8 cellular contexts compared by ENCODE assay signal in genomic region chr12:94615284-94616216, GRCh38. TPM values are rescaled to one million over a fixed set of nuclear protein-coding genes. Genes with fewer than 3 reads are reported as not detected.
A peak's percentile ranks its signal among the peaks of the same experiment; 100 is the strongest.
DNase-seq lines count a peak whose midpoint lies in the region; ATAC-seq, FAIRE-seq and TF ChIP-seq lines count a peak whose summit lies in the region.

No MANE protein-coding gene starts in this region.

- H3K4me3 ChIP-seq in dorsolateral prefrontal cortex, result peak overlapping the region; percentile 5 to 68 (median 49)
- no peak overlapping the region for H3K4me3 ChIP-seq in HepG2 (replicated peaks in 1 of 3; ENCODE audit: insufficient read depth in 1 of 3, low read depth in 2 of 3, low read length in 3 of 3)
- H3K4me3 ChIP-seq in upper lobe of left lung, result peak overlapping the region in 3 of 4 donors; percentile 25 to 34 (median 34)

- H3K36me3 ChIP-seq in HepG2 (replicated peaks in 1 of 2; ENCODE audit: control insufficient read depth in 1 of 2, insufficient read depth in 2 of 2, low read length in 2 of 2) (no peaks in the 10 kb centered on the region), upper lobe of left lung (no peaks in the 10 kb centered on the region)

- H4K20me1 ChIP-seq in HepG2 (ENCODE audit: insufficient read depth, low read length), result no peaks in the 10 kb centered on the region

- TF ChIP-seq CTCF in dorsolateral prefrontal cortex (IDR thresholded peaks at IDR 0.05 in 54 of 56, conservative IDR thresholded peaks at IDR 0.05 in 2 of 56; ENCODE audit: low read depth in 1 of 56, partially characterized antibody in 56 of 56) (no peak), HepG2 (CRISPR knock-in tag; IDR thresholded peaks at IDR 0.05) (no peak), upper lobe of left lung (IDR thresholded peaks at IDR 0.05) (no peak)

- H3K9me3 ChIP-seq in HepG2 (ENCODE audit: low read length), result no peaks in the 10 kb centered on the region
- H3K9me3 ChIP-seq in upper lobe of left lung, result no peaks in the 10 kb centered on the region

- H3K27ac ChIP-seq in dorsolateral prefrontal cortex, result peak overlapping the region; percentile 21 to 98 (median 93)
- no peak overlapping the region for H3K27ac ChIP-seq in HepG2 (ENCODE audit: extremely low read length, insufficient read depth, low read length)
- peak overlapping the region; percentile 38 to 62 (median 48) for H3K27ac ChIP-seq in upper lobe of left lung

- no peaks in the 10 kb centered on the region for H3K79me2 ChIP-seq in HepG2 (ENCODE audit: insufficient read depth, low read length)

- CTCF ChIA-PET in HepG2 (lab: Yijun Ruan, JAX; ENCODE audit: low intra/inter-chr PET ratio, low total read pairs), result no interaction called here

- H3K4me1 ChIP-seq in HepG2 (ENCODE audit: insufficient read depth, low read length), result peaks cover 34% of the 10 kb centered on the region
- peaks cover 12 to 28% (median 18%) of the 10 kb centered on the region in 4 donors for H3K4me1 ChIP-seq in upper lobe of left lung

- BruUV-seq in HepG2 (replicated peaks; lab: Mats Ljungman, UMichigan), result no TSS peak

- POLR2A ChIA-PET in HepG2 (lab: Yijun Ruan, JAX), result no interaction called here

- intact Hi-C loops in dorsolateral prefrontal cortex (cut with DNase I) (loop anchor here (5.0 kb wide), 3 partner anchors 37 to 63 kb away; partner anchors contain the start of gene TMCC3 (in 1 of the 2)), HepG2 (cut with micrococcal nuclease; ENCODE audit: unreplicated experiment) (no loop called here)

- peak; percentile 23 for FAIRE-seq in HepG2 (lab: Jason Lieb, UNC)

- peak overlapping the region; percentile 65 for H3K4me2 ChIP-seq in HepG2 (ENCODE audit: low read depth, low read length)

- TF ChIP-seq RAD21 in HepG2 (CRISPR knock-in tag; IDR thresholded peaks at IDR 0.05), result no peak

- in situ Hi-C loops in HepG2 (cut with HindIII; ENCODE audit: extremely low pct_ligation_motif_present, low pct_unique_long_range_greater_than_20kb), result no loop called here

- no peak overlapping the region for H2AFZ ChIP-seq in HepG2 (ENCODE audit: low read length)

- no peak overlapping the region for H3K9ac ChIP-seq in HepG2 (ENCODE audit: insufficient read depth, low read depth, low read length)

- WGBS in HepG2 (ENCODE audit: low lambda C conversion rate), result 4% methylated on average over 11 of the region's 14 CpGs
- 33 to 37% methylated on average over 14 of the region's 14 CpGs for whole genome bisulfite sequencing in upper lobe of left lung, 2 donors

- DNase-seq in NCI-H2081 (lab: John Stamatoyannopoulos, UW), result peak; percentile 14 to 59
- no peak for DNase-seq in NCI-H2081 treated with DMSO at 0.1 percent for 48 hours (lab: John Stamatoyannopoulos, UW)
- DNase-seq in dorsolateral prefrontal cortex, result peak in 3 of 10 donors; percentile 24 to 59 (median 34)
- DNase-seq in HepG2 (ENCODE audit: low spot score), result peak; percentile 35
- no peak for DNase-seq in upper lobe of left lung
- no peak for DNase-seq in NCI-H146 treated with DMSO at 0.1 percent for 48 hours (lab: John Stamatoyannopoulos, UW; ENCODE audit: unreplicated experiment)
- DNase-seq in cerebellar nuclear complex (lab: John Stamatoyannopoulos, UW), result no peak
- no peak for DNase-seq in ecto neural progenitor cell (ENCODE audit: low spot score)

- ATAC-seq in HepG2 (peak; percentile 90), upper lobe of left lung (ENCODE audit: low FRiP score in 2 of 2) (peak; percentile 31 to 71)

- TF ChIP-seq EP300 in HepG2 (IDR thresholded peaks at IDR 0.05; ENCODE audit: low read depth in 2 of 2, low read length in 2 of 2) (no peak), HepG2 (CRISPR knock-in tag; IDR thresholded peaks at IDR 0.05; ENCODE audit: borderline replicate concordance) (no peak), upper lobe of left lung (IDR thresholded peaks at IDR 0.05) (no peak)

- H3K27me3 ChIP-seq in dorsolateral prefrontal cortex, result no peaks in the 10 kb centered on the region
- no peaks in the 10 kb centered on the region; a peak in 1 of 5 replicates for H3K27me3 ChIP-seq in HepG2 (ENCODE audit: control insufficient read depth in 1 of 2, insufficient read depth in 2 of 2, low read length in 2 of 2)
- no peaks in the 10 kb centered on the region for H3K27me3 ChIP-seq in upper lobe of left lung

- TF ChIP-seq POLR2A in HepG2 (IDR thresholded peaks at IDR 0.05; ENCODE audit: insufficient read depth in 1 of 2, low read depth in 2 of 2, low read length in 2 of 2), result no peak
- TF ChIP-seq POLR2A in upper lobe of left lung (IDR thresholded peaks at IDR 0.05), result no peak

TF ChIP-seq in HepG2, 621 proteins besides CTCF, POLR2A, EP300 and RAD21:
- TF ChIP-seq FOSL2 (CRISPR knock-in tag; IDR thresholded peaks at IDR 0.05) (peak; percentile 43; the same call in 1 of the 2 replicates), MTF2 (CRISPR knock-in tag; IDR thresholded peaks at IDR 0.05; ENCODE audit: borderline replicate concordance) (no peak), FOXO4 (CRISPR knock-in tag; conservative IDR thresholded peaks at IDR 0.05) (no peak), ZNF414 (CRISPR knock-in tag; IDR thresholded peaks at IDR 0.05) (no peak)
- TF ChIP-seq, protein P1, sequence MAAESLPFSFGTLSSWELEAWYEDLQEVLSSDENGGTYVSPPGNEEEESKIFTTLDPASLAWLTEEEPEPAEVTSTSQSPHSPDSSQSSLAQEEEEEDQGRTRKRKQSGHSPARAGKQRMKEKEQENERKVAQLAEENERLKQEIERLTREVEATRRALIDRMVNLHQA (CRISPR knock-in tag; IDR thresholded peaks at IDR 0.05), result no peak

RNA-seq across cellular contexts. Expression of gene TMCC3, which starts 34.8 kb away (rescaled TPM):
- total RNA-seq in dorsolateral prefrontal cortex (100 to 1,000 TPM in 1 of 120 experiments, 10 to 100 TPM in 115, 1 to 10 TPM in 4; 8.4 to 120 (median 24.4) TPM), HepG2 (2016; rRNA removed; fragmentation: Illumina TruSeq; extraction: Trizol) (not detected in 2 replicates), upper lobe of left lung (10 to 100 TPM in 4 of 6 donors, 1 to 10 TPM in 2; 5.4 to 17.4 (median 12.7) TPM)
- not detected in 2 replicates for total RNA-seq in HepG2 (2016; cell fraction: cytosol; rRNA removed; fragmentation: Illumina TruSeq; extraction: Trizol; ENCODE audit: low read depth)
- total RNA-seq in HepG2 (2016; cell fraction: insoluble cytoplasmic fraction; rRNA removed; fragmentation: Illumina TruSeq; extraction: Trizol), result not detected in 2 replicates
- not detected in 2 replicates for total RNA-seq in HepG2 (2016; cell fraction: membrane; rRNA removed; fragmentation: Illumina TruSeq; extraction: Trizol)
- total RNA-seq in HepG2 (2016; cell fraction: nucleus; rRNA removed; fragmentation: Illumina TruSeq; extraction: Trizol), result not detected in 2 replicates
- polyA plus RNA-seq in HepG2 (2011; rRNA removed), result not detected in 2 replicates
- 0.01 TPM in 1 of 2 replicates, not detected in the other for polyA plus RNA-seq in HepG2 (2011; cell fraction: cytosol; rRNA removed)
- not detected in 2 replicates for polyA plus RNA-seq in HepG2 (2011; cell fraction: nucleus; rRNA removed)
- polyA plus RNA-seq in HepG2 (2012), result not detected in 2 replicates
- polyA plus RNA-seq in HepG2 (2016; cell fraction: cytosol; fragmentation: Illumina TruSeq; extraction: Trizol; ENCODE audit: low read depth), result not detected in 2 replicates
- not detected in 2 replicates for polyA plus RNA-seq in HepG2 (2016; cell fraction: insoluble cytoplasmic fraction; fragmentation: Illumina TruSeq; extraction: Trizol; ENCODE audit: low read depth)
- not detected in 2 replicates for polyA plus RNA-seq in HepG2 (2016; cell fraction: membrane; fragmentation: Illumina TruSeq; extraction: Trizol; ENCODE audit: low read depth)
- polyA plus RNA-seq in HepG2 (2016; cell fraction: nucleus; fragmentation: Illumina TruSeq; extraction: Trizol; ENCODE audit: insufficient read depth, low read depth), result not detected in 2 replicates
- 0.23 TPM in 1 of 2 replicates, not detected in the other for polyA minus RNA-seq in HepG2 (2011; rRNA and poly(A)+ RNA removed; ENCODE audit: low replicate concordance)
- not detected in 2 replicates for polyA minus RNA-seq in HepG2 (2011; cell fraction: cytosol; rRNA and poly(A)+ RNA removed)
- not detected in 2 replicates for polyA minus RNA-seq in HepG2 (2011; cell fraction: nucleus; rRNA and poly(A)+ RNA removed)

Comparison
In these comparisons a context has a peak if more than half of its experiments do, and no peak if none do; other contexts are left out.
1. DNase-seq: peak in NCI-H2081 (2 of 2) and HepG2 (single experiment); none in NCI-H2081 treated with DMSO at 0.1 percent for 48 hours (single experiment), upper lobe of left lung (0 of 2), NCI-H146 treated with DMSO at 0.1 percent for 48 hours (single experiment), cerebellar nuclear complex (0 of 2) and ecto neural progenitor cell (single experiment).
2. H3K4me3 ChIP-seq: peak in dorsolateral prefrontal cortex (59 of 59) and upper lobe of left lung (3 of 4); none in HepG2 (0 of 3).
3. RNA of gene TMCC3, which starts 34.8 kb away (total RNA-seq): 8.4 to 120 TPM in dorsolateral prefrontal cortex and 5.4 to 17.4 TPM in upper lobe of left lung; not detected in HepG2; every median in the first group is over 4 times any median in the second.